9 cellular contexts compared by ENCODE assay signal in genomic region chr7:100012385-100013327, GRCh38. TPM values are rescaled to one million over a fixed set of nuclear protein-coding genes. Genes with fewer than 3 reads are reported as not detected.
DNase-seq lines count a peak whose midpoint lies in the region; ATAC-seq and TF ChIP-seq lines count a peak whose summit lies in the region.
"Not testable (repeated sequence)": the region's sequence is repeated elsewhere in the genome, so short reads cannot be mapped to it uniquely, and the experiment has no call there.
"Had no signal": no experiment of that assay in that cellular context is flagged by ENCODE, and none has a peak within 500 bp of the region (broad histone marks: within the 10 kb centered on the region; RNA-seq: fewer than 3 reads in every experiment).

No MANE protein-coding gene starts in this region.

- not testable (repeated sequence) for H2AFZ ChIP-seq in PC-9

- H3F3A ChIP-seq in PC-9 (ENCODE audit: insufficient read depth, low read depth): peaks cover 20% of the 10 kb centered on the region; the same call in 1 of the 2 replicates

- 56% methylated on average over 14 of the region's 14 CpGs for WGBS in suprapubic skin

- CTCF ChIA-PET in Calu3 (lab: Charles Lee) (interaction anchor here (0.5 to 1.2 kb wide), 2 partner anchors 11 to 31 kb away, joined by 3 read pairs; no protein-coding TSS in a partner anchor), PC-9 (lab: Charles Lee) (interaction anchor here (0.6 kb wide), 1 partner anchor 547 kb away, joined by 3 read pairs; no protein-coding TSS in a partner anchor)
- CTCF ChIA-PET in activated CD8-positive, alpha-beta T cell treated with anti-CD3 and anti-CD28 coated beads for 36 hours (lab: Charles Lee): interaction anchor here (0.8 to 1.0 kb wide), 2 partner anchors 19 to 68 kb away, joined by 3 read pairs; partner anchors contain the start of gene ZNF3

- intact Hi-C loops in Calu3 (cut with micrococcal nuclease; ENCODE audit: unreplicated experiment); PC-9 (cut with micrococcal nuclease; ENCODE audit: unreplicated experiment); activated CD8-positive, alpha-beta T cell treated with anti-CD3 and anti-CD28 coated beads for 36 hours (cut with micrococcal nuclease); mucosa of descending colon (cut with DNase I, micrococcal nuclease): not testable (repeated sequence)

- DNase-seq in Calu3 (peak; percentile 54), PC-9 (peak in 1 of 2 experiments; percentile 75), amniotic epithelial cell (ENCODE audit: low read depth) (peak; percentile 43), fibroblast of villous mesenchyme (ENCODE audit: low read depth) (peak; percentile 67), mucosa of descending colon (peak in 1 of 3 donors; percentile 41)
- DNase-seq in activated CD8-positive, alpha-beta T cell treated with anti-CD3 and anti-CD28 coated beads for 36 hours; suprapubic skin (ENCODE audit: low spot score in 2 of 2): not testable (repeated sequence)

- H3K4me3 ChIP-seq in PC-9; fibroblast of villous mesenchyme (ENCODE audit: low read depth, low read length); mucosa of descending colon; suprapubic skin: not testable (repeated sequence)

- not testable (repeated sequence) for H3K9me3 ChIP-seq in PC-9 (ENCODE audit: insufficient read depth, low read depth); mucosa of descending colon; suprapubic skin

- H3K4me1 Mint-ChIP-seq in Calu3 (ENCODE audit: low read depth, unreplicated experiment): not testable (repeated sequence)
- peaks cover 28% of the 10 kb centered on the region for H3K4me1 Mint-ChIP-seq in activated CD8-positive, alpha-beta T cell treated with anti-CD3 and anti-CD28 coated beads for 36 hours (ENCODE audit: low read depth)

- not testable (repeated sequence) for TF ChIP-seq POLR2A in suprapubic skin (IDR thresholded peaks at IDR 0.05)

- TF ChIP-seq CTCF in Calu3 (IDR thresholded peaks at IDR 0.05; ENCODE audit: unreplicated experiment); PC-9 (conservative IDR thresholded peaks at IDR 0.05); activated CD8-positive, alpha-beta T cell treated with anti-CD3 and anti-CD28 coated beads for 36 hours (IDR thresholded peaks at IDR 0.05); fibroblast of villous mesenchyme (IDR thresholded peaks at IDR 0.05; ENCODE audit: insufficient read depth, low read depth, low read length); mucosa of descending colon (IDR thresholded peaks at IDR 0.05); suprapubic skin (IDR thresholded peaks at IDR 0.05): not testable (repeated sequence)

- POLR2A ChIA-PET in PC-9 (lab: Charles Lee; ENCODE audit: unreplicated experiment): interaction anchor here (0.6 kb wide), 1 partner anchor 69 kb away, joined by 3 read pairs; the partner anchor contains the start of gene ZNF3
- POLR2A ChIA-PET in activated CD8-positive, alpha-beta T cell treated with anti-CD3 and anti-CD28 coated beads for 36 hours (lab: Charles Lee): interaction anchor here (1.0 to 1.2 kb wide), 2 partner anchors 9 to 70 kb away, joined by 3 to 4 read pairs; no protein-coding TSS in a partner anchor

- not testable (repeated sequence) for ATAC-seq in activated CD8-positive, alpha-beta T cell treated with anti-CD3 and anti-CD28 coated beads for 36 hours
- peak; percentile 7 for ATAC-seq in mucosa of descending colon

- H3K9me2 ChIP-seq in PC-9 (ENCODE audit: insufficient read depth): not testable (repeated sequence)

- H3K27ac Mint-ChIP-seq in Calu3 (ENCODE audit: unreplicated experiment): peak overlapping the region; percentile 67
- H3K27ac Mint-ChIP-seq in activated CD8-positive, alpha-beta T cell treated with anti-CD3 and anti-CD28 coated beads for 36 hours: peak overlapping the region; percentile 64

- H3K36me3 Mint-ChIP-seq in Calu3 (ENCODE audit: insufficient read depth, unreplicated experiment): peaks cover 26% of the 10 kb centered on the region
- H3K36me3 Mint-ChIP-seq in activated CD8-positive, alpha-beta T cell treated with anti-CD3 and anti-CD28 coated beads for 36 hours (ENCODE audit: low read depth): not testable (repeated sequence)

- peaks cover 22% of the 10 kb centered on the region for H3K79me2 ChIP-seq in PC-9 (ENCODE audit: low read depth)

- H4K20me1 ChIP-seq in PC-9 (ENCODE audit: insufficient read depth): peaks cover 16% of the 10 kb centered on the region

- BruUV-seq in Calu3 (replicated peaks; lab: Mats Ljungman, UMichigan); PC-9 (replicated peaks; lab: Mats Ljungman, UMichigan): not testable (repeated sequence)

- peak overlapping the region; percentile 15; the same call in 1 of the 2 replicates for H3K4me2 ChIP-seq in PC-9

- TF ChIP-seq EP300 in Ishikawa (IDR thresholded peaks at IDR 0.05; ENCODE audit: borderline replicate concordance); suprapubic skin (IDR thresholded peaks at IDR 0.05): not testable (repeated sequence)

- not testable (repeated sequence) for TF ChIP-seq RAD21 in Ishikawa (IDR thresholded peaks at IDR 0.05; ENCODE audit: low read depth)

- H3K27me3 Mint-ChIP-seq in Calu3 (ENCODE audit: unreplicated experiment); activated CD8-positive, alpha-beta T cell treated with anti-CD3 and anti-CD28 coated beads for 36 hours: not testable (repeated sequence)

- not testable (repeated sequence) for H3K4me3 Mint-ChIP-seq in Calu3 (ENCODE audit: low read depth, unreplicated experiment); activated CD8-positive, alpha-beta T cell treated with anti-CD3 and anti-CD28 coated beads for 36 hours

- peaks cover 20% of the 10 kb centered on the region for H3K4me1 ChIP-seq in PC-9 (replicated peaks; ENCODE audit: insufficient read depth)
- H3K4me1 ChIP-seq in mucosa of descending colon (ENCODE audit: low read depth): peaks cover 20% of the 10 kb centered on the region
- H3K4me1 ChIP-seq in suprapubic skin: peaks cover 58% of the 10 kb centered on the region

- H3K36me3 ChIP-seq in PC-9 (ENCODE audit: low read depth); mucosa of descending colon (ENCODE audit: low read depth); suprapubic skin: not testable (repeated sequence)

- not testable (repeated sequence) for H3K27ac ChIP-seq in PC-9
- peak overlapping the region; percentile 37 for H3K27ac ChIP-seq in suprapubic skin

- not testable (repeated sequence) for H3K9me3 Mint-ChIP-seq in Calu3 (ENCODE audit: low read depth, unreplicated experiment); activated CD8-positive, alpha-beta T cell treated with anti-CD3 and anti-CD28 coated beads for 36 hours

- not testable (repeated sequence) for H3K27me3 ChIP-seq in PC-9 (ENCODE audit: insufficient read depth, low read depth); suprapubic skin

TF ChIP-seq in Ishikawa, 13 proteins besides CTCF, POLR2A, EP300 and RAD21:
- TF ChIP-seq NFIC (IDR thresholded peaks at IDR 0.05): 0 out of 2 replicates have a peak, but pooled peaks have one; percentile 14

RNA-seq across cellular contexts. Expression of gene ZKSCAN1, which starts 2.7 kb away (rescaled TPM):
- 56.6 and 60.0 TPM in 2 replicates for total RNA-seq in Calu3 (2022)
- 69.4 and 70.3 TPM in 2 replicates for total RNA-seq in PC-9 (2021)
- 10 to 100 TPM; 41.9 to 47.3 TPM for total RNA-seq in activated CD8-positive, alpha-beta T cell treated with anti-CD3 and anti-CD28 coated beads for 36 hours
- total RNA-seq in fibroblast of villous mesenchyme: 29.6 and 41.9 TPM in 2 replicates
- 100 to 1,000 TPM; 105 to 153 (median 129) TPM for total RNA-seq in mucosa of descending colon
- 100 to 1,000 TPM in 1 of 4 donors, 10 to 100 TPM in 3; 50.5 to 106 (median 66.4) TPM for total RNA-seq in suprapubic skin

RNA-seq across cellular contexts. Expression of gene AZGP1, which starts 36.8 kb away (rescaled TPM):
- total RNA-seq in Calu3 (2022): 15.4 and 25.6 TPM in 2 replicates
- 0.70 TPM in 1 of 2 replicates, not detected in the other for total RNA-seq in PC-9 (2021)
- total RNA-seq in activated CD8-positive, alpha-beta T cell treated with anti-CD3 and anti-CD28 coated beads for 36 hours: not detected
- not detected in 2 replicates for total RNA-seq in fibroblast of villous mesenchyme
- 1 to 10 TPM; 3.8 to 7.9 (median 6.0) TPM for total RNA-seq in mucosa of descending colon
- 1,000 to 10,000 TPM in 1 of 4 donors, 100 to 1,000 TPM in 3; 529 to 1,010 (median 610) TPM for total RNA-seq in suprapubic skin
- total RNA-seq: A172 had no signal

RNA-seq across cellular contexts. Expression of gene ZSCAN21, which starts 36.9 kb away (rescaled TPM):
- 5.5 and 5.7 TPM in 2 replicates for total RNA-seq in Calu3 (2022)
- total RNA-seq in PC-9 (2021): 8.9 and 9.7 TPM in 2 replicates
- 1 to 10 TPM; 6.3 to 6.9 TPM for total RNA-seq in activated CD8-positive, alpha-beta T cell treated with anti-CD3 and anti-CD28 coated beads for 36 hours
- total RNA-seq in fibroblast of villous mesenchyme: 9.0 and 11.7 TPM in 2 replicates
- 10 to 100 TPM in 1 of 3 donors, 1 to 10 TPM in 2; 6.9 to 13.9 (median 7.7) TPM for total RNA-seq in mucosa of descending colon
- 10 to 100 TPM in 3 of 4 donors, 1 to 10 TPM in 1; 8.9 to 18.5 (median 10.2) TPM for total RNA-seq in suprapubic skin

Comparison
In these comparisons a context has a peak if more than half of its experiments do, and no peak if none do; other contexts are left out.
1. RNA of gene AZGP1, which starts 36.8 kb away (total RNA-seq): 529 to 1,010 TPM in suprapubic skin; 15.4 to 25.6 TPM in Calu3, 3.8 to 7.9 TPM in mucosa of descending colon, not detected in activated CD8-positive, alpha-beta T cell treated with anti-CD3 and anti-CD28 coated beads for 36 hours, 0.70 TPM in PC-9 and not detected in fibroblast of villous mesenchyme; every median in the first group is over 10 times any median in the second.